In genomic region chr11:111777094-111778046, GRCh38 we compare ENCODE assay signal across 1 cellular context.
A peak's percentile ranks its signal among the peaks of the same experiment; 100 is the strongest.
TF ChIP-seq lines count a peak whose summit lies in the region.

No MANE protein-coding gene starts in this region.

TF ChIP-seq in HepG2, 621 proteins besides CTCF, POLR2A, EP300 and RAD21 (continued from another document):
- TF ChIP-seq FOXP4 (CRISPR knock-in tag; IDR thresholded peaks at IDR 0.05), result peak; percentile 32; the same call in 1 of the 2 replicates
- peak; percentile 17; the same call in 1 of the 2 replicates for TF ChIP-seq RCOR2 (CRISPR knock-in tag; IDR thresholded peaks at IDR 0.05)
- TF ChIP-seq ZBTB25 (CRISPR knock-in tag; IDR thresholded peaks at IDR 0.05), result 0 out of 2 replicates have a peak, but pooled peaks have one; percentile 34
- no peak for TF ChIP-seq AHR (CRISPR knock-in tag; IDR thresholded peaks at IDR 0.05)
- TF ChIP-seq SMYD3 (CRISPR knock-in tag; IDR thresholded peaks at IDR 0.05), result 0 out of 2 replicates have a peak, but pooled peaks have one; percentile 34
- TF ChIP-seq ZNF572 (CRISPR knock-in tag; IDR thresholded peaks at IDR 0.05), result no peak
- TF ChIP-seq ZNF337 (CRISPR knock-in tag; IDR thresholded peaks at IDR 0.05; ENCODE audit: borderline replicate concordance, low read depth), result 0 out of 2 replicates have a peak, but pooled peaks have one; percentile 29
- 0 out of 2 replicates have a peak, but pooled peaks have one; percentile 22 for TF ChIP-seq ZNF317 (CRISPR knock-in tag; IDR thresholded peaks at IDR 0.05)
- peak; percentile 19; the same call in 1 of the 2 replicates for TF ChIP-seq FOXO1 (CRISPR knock-in tag; IDR thresholded peaks at IDR 0.05)
- TF ChIP-seq ZNF770 (CRISPR knock-in tag; IDR thresholded peaks at IDR 0.05), result 0 out of 2 replicates have a peak, but pooled peaks have one; percentile 17
- TF ChIP-seq MXD4 (CRISPR knock-in tag; IDR thresholded peaks at IDR 0.05), result 0 out of 2 replicates have a peak, but pooled peaks have one; percentile 9
- no peak for TF ChIP-seq ELF3 (CRISPR knock-in tag; IDR thresholded peaks at IDR 0.05)
- no peak for TF ChIP-seq ZKSCAN1 (IDR thresholded peaks at IDR 0.05; ENCODE audit: low read length)
- TF ChIP-seq PPARG (CRISPR knock-in tag; conservative IDR thresholded peaks at IDR 0.05), result peak; percentile 71
- 0 out of 2 replicates have a peak, but pooled peaks have one; percentile 43 for TF ChIP-seq PHF21A (CRISPR knock-in tag; IDR thresholded peaks at IDR 0.05)
- no peak for TF ChIP-seq NFYC (CRISPR knock-in tag; IDR thresholded peaks at IDR 0.05)
- TF ChIP-seq FOXJ3 (CRISPR knock-in tag; IDR thresholded peaks at IDR 0.05; ENCODE audit: borderline replicate concordance), result 0 out of 2 replicates have a peak, but pooled peaks have one; percentile 30
- peak; percentile 39; the same call in 1 of the 2 replicates for TF ChIP-seq FOSL2 (CRISPR knock-in tag; IDR thresholded peaks at IDR 0.05)
- peak; percentile 45 for TF ChIP-seq RXRB (CRISPR knock-in tag; IDR thresholded peaks at IDR 0.05; ENCODE audit: borderline replicate concordance)
- peak; percentile 57; the same call in 1 of the 2 replicates for TF ChIP-seq NFIC (IDR thresholded peaks at IDR 0.05; ENCODE audit: low read length)
- peak; percentile 45; the same call in 1 of the 2 replicates for TF ChIP-seq KAT7 (CRISPR knock-in tag; IDR thresholded peaks at IDR 0.05; ENCODE audit: borderline replicate concordance)
- TF ChIP-seq FOXK2 (IDR thresholded peaks at IDR 0.05), result 0 out of 2 replicates have a peak, but pooled peaks have one; percentile 28
- TF ChIP-seq STAT5B (CRISPR knock-in tag; IDR thresholded peaks at IDR 0.05), result no peak
- TF ChIP-seq ZGPAT (CRISPR knock-in tag; IDR thresholded peaks at IDR 0.05), result peak; percentile 58
- peak; percentile 32; the same call in 1 of the 2 replicates for TF ChIP-seq SOX5 (CRISPR knock-in tag; IDR thresholded peaks at IDR 0.05; ENCODE audit: borderline replicate concordance)
- TF ChIP-seq KDM5A (IDR thresholded peaks at IDR 0.05; ENCODE audit: borderline replicate concordance, low read length), result peak; percentile 46; the same call in 1 of the 2 replicates
- peak; percentile 8; the same call in 1 of the 2 replicates for TF ChIP-seq FOXA3 (CRISPR knock-in tag; IDR thresholded peaks at IDR 0.05)
- no peak for TF ChIP-seq ZNF607 (CRISPR knock-in tag; IDR thresholded peaks at IDR 0.05; ENCODE audit: borderline replicate concordance)
- peak; percentile 61; the same call in 1 of the 2 replicates for TF ChIP-seq HDAC2 (CRISPR knock-in tag; IDR thresholded peaks at IDR 0.05)
- TF ChIP-seq ZSCAN9 (CRISPR knock-in tag; IDR thresholded peaks at IDR 0.05; ENCODE audit: borderline replicate concordance), result peak; percentile 29; the same call in 1 of the 2 replicates
- TF ChIP-seq ARID5B (CRISPR knock-in tag; IDR thresholded peaks at IDR 0.05), result peak; percentile 18; the same call in 1 of the 2 replicates
- TF ChIP-seq KLF16 (CRISPR knock-in tag; IDR thresholded peaks at IDR 0.05), result peak in 1 of 2 experiments; percentile 39; a peak in 1 of 4 replicates
